Comparison of ENCODE assay signal across 1 cellular context in genomic region chr1:204128464-204128963, GRCh38.
TF ChIP-seq lines count a peak whose summit lies in the region.

No MANE protein-coding gene starts in this region.

TF ChIP-seq in IMR-90, 13 proteins besides CTCF, POLR2A, EP300 and RAD21:
- TF ChIP-seq USF2 (IDR thresholded peaks at IDR 0.05; ENCODE audit: low read depth, low read length): no peak
- no peak for TF ChIP-seq RFX5 (IDR thresholded peaks at IDR 0.05; ENCODE audit: low read depth, low read length)
- no peak for TF ChIP-seq MAZ (IDR thresholded peaks at IDR 0.05; ENCODE audit: borderline replicate concordance, low read depth, low read length)
- TF ChIP-seq MAFK (IDR thresholded peaks at IDR 0.05; ENCODE audit: low read depth, low read length): no peak
- TF ChIP-seq RCOR1 (IDR thresholded peaks at IDR 0.05; ENCODE audit: insufficient replicate concordance, low read length): no peak
- TF ChIP-seq SMC3 (IDR thresholded peaks at IDR 0.05; ENCODE audit: low read depth, low read length): no peak
- no peak for TF ChIP-seq CHD1 (IDR thresholded peaks at IDR 0.05; ENCODE audit: low read depth, low read length)
- no peak for TF ChIP-seq BHLHE40 (IDR thresholded peaks at IDR 0.05; ENCODE audit: low read depth, low read length)
- TF ChIP-seq CEBPB (IDR thresholded peaks at IDR 0.05; ENCODE audit: low read depth, low read length): no peak
- no peak for TF ChIP-seq FOS (IDR thresholded peaks at IDR 0.05; ENCODE audit: low read depth, low read length)
- TF ChIP-seq NFE2L2 (IDR thresholded peaks at IDR 0.05; ENCODE audit: low read depth, low read length): no peak
- no peak for TF ChIP-seq ELK1 (IDR thresholded peaks at IDR 0.05; ENCODE audit: borderline replicate concordance, low read depth, low read length)
- TF ChIP-seq MXI1 (IDR thresholded peaks at IDR 0.05; ENCODE audit: borderline replicate concordance, low read depth, low read length): no peak
